Comparison of ENCODE assay signal across 1 cellular context in genomic region chr1:209662879-209663327, GRCh38.
A peak's percentile ranks its signal among the peaks of the same experiment; 100 is the strongest.
TF ChIP-seq lines count a peak whose summit lies in the region.

No MANE protein-coding gene starts in this region.

TF ChIP-seq in HepG2, 621 proteins besides CTCF, POLR2A, EP300 and RAD21:
- TF ChIP-seq MTA1 (CRISPR knock-in tag; IDR thresholded peaks at IDR 0.05; ENCODE audit: borderline replicate concordance) (no peak), NCOR1 (IDR thresholded peaks at IDR 0.05; ENCODE audit: borderline replicate concordance, low read length) (no peak), SIX4 (CRISPR knock-in tag; IDR thresholded peaks at IDR 0.05) (no peak), SNAPC4 (CRISPR knock-in tag; IDR thresholded peaks at IDR 0.05) (no peak), HNF4G (IDR thresholded peaks at IDR 0.05; ENCODE audit: borderline replicate concordance, low read depth, low read length) (peak; percentile 56; the same call in 1 of the 2 replicates), HNF4G (CRISPR knock-in tag; IDR thresholded peaks at IDR 0.05; ENCODE audit: borderline replicate concordance, low read depth) (no peak), HNF4A (CRISPR knock-in tag; IDR thresholded peaks at IDR 0.05) (peak; percentile 61), SRSF4 (IDR thresholded peaks at IDR 0.05; ENCODE audit: low read depth, low read length, poor library complexity, severe bottlenecking) (no peak), HNRNPL (IDR thresholded peaks at IDR 0.05; ENCODE audit: low read depth, low read length) (no peak), MTF1 (CRISPR knock-in tag; IDR thresholded peaks at IDR 0.05) (no peak), ZNF101 (CRISPR knock-in tag; IDR thresholded peaks at IDR 0.05; ENCODE audit: borderline replicate concordance, low read depth) (no peak)
